In genomic region chr19:47421244-47421786, GRCh38 we compare ENCODE assay signal across 22 cellular contexts. TPM values are rescaled to one million over a fixed set of nuclear protein-coding genes. Genes with fewer than 3 reads are reported as not detected.
DNase-seq lines count a peak whose midpoint lies in the region; ATAC-seq, FAIRE-seq and TF ChIP-seq lines count a peak whose summit lies in the region.
"Had no signal": no experiment of that assay in that cellular context is flagged by ENCODE, and none has a peak within 500 bp of the region (broad histone marks: within the 10 kb centered on the region; RNA-seq: fewer than 3 reads in every experiment).

No MANE protein-coding gene starts in this region.

- TF ChIP-seq POLR2A in A549 (IDR thresholded peaks at IDR 0.05; ENCODE audit: low read length), result no peak
- no peak for TF ChIP-seq POLR2A in gastroesophageal sphincter (IDR thresholded peaks at IDR 0.05)

- 60% methylated on average over 16 of the region's 16 CpGs for WGBS in A549 (ENCODE audit: missing lambda C conversion rate)
- 27 to 67% methylated on average over 1 to 4 of the region's 16 CpGs for WGBS in gastroesophageal sphincter (ENCODE audit: low coverage in 1 of 2), 2 donors

- H3K27ac Mint-ChIP-seq in endothelial cell (ENCODE audit: unreplicated experiment) (no peak overlapping the region), neural crest cell (ENCODE audit: unreplicated experiment) (peak overlapping the region; percentile 73), Caco-2 (ENCODE audit: unreplicated experiment) (no peak overlapping the region)
- H3K27ac Mint-ChIP-seq: activated CD4-positive, alpha-beta T cell treated with anti-CD3 and anti-CD28 coated beads for 36 hours; dendritic cell treated with granulocyte-macrophage colony-stimulating factor and Interleukin-4, amounts not matched to agents 40 ng/mL and 50 ng/mL, for 4 days; HFFc6 had no signal

- H3K4me1 Mint-ChIP-seq in endothelial cell (ENCODE audit: unreplicated experiment), result peaks cover 19% of the 10 kb centered on the region
- peaks cover 57% of the 10 kb centered on the region for H3K4me1 Mint-ChIP-seq in neural crest cell
- peaks cover 30% of the 10 kb centered on the region for H3K4me1 Mint-ChIP-seq in Caco-2 (ENCODE audit: low read depth, unreplicated experiment)

- intact Hi-C loops in Caco-2 (cut with micrococcal nuclease; ENCODE audit: unreplicated experiment), result loop anchor here (10.0 kb wide), 1 partner anchor 77 kb away; the partner anchor contains the start of gene DHX34

- no peak for FAIRE-seq in A549 (lab: Jason Lieb, UNC)
- FAIRE-seq: bronchial epithelial cell, frontal cortex had no signal

- DNase-seq in A549 (ENCODE audit: low read depth in 1 of 2, low spot score in 1 of 2) (no peak), endothelial cell (ENCODE audit: low spot score) (no peak), neural crest cell (ENCODE audit: low read depth, low spot score) (no peak), middle frontal gyrus (ENCODE audit: extremely low spot score, low spot score) (no peak), Caco-2 (no peak)
- DNase-seq: DMS153; HFFc6; left lung; NCI-H1092; stimulated activated CD4-positive, alpha-beta T cell treated with anti-CD3 and anti-CD28 coated beads, Interleukin-4, amount 100 ng/mL, for 1 hour; stomach had no signal

- POLR2A ChIA-PET in A549 (lab: Yijun Ruan, JAX) (no interaction called here), HEK293 (lab: Yijun Ruan, JAX) (interaction anchor here (1.6 kb wide), 1 partner anchor 73 kb away, joined by 4 read pairs; the partner anchor contains the start of gene DHX34), Caco-2 (lab: Charles Lee) (no interaction called here)

- TF ChIP-seq CTCF in A549 (IDR thresholded peaks at IDR 0.05) (no peak), HEK293 (tag by site-specific recombination; IDR thresholded peaks at IDR 0.05) (no peak), endothelial cell (IDR thresholded peaks at IDR 0.05; ENCODE audit: unreplicated experiment) (no peak), neural crest cell (conservative IDR thresholded peaks at IDR 0.05) (no peak), gastroesophageal sphincter (IDR thresholded peaks at IDR 0.05) (no peak), Caco-2 (IDR thresholded peaks at IDR 0.05; ENCODE audit: insufficient read depth in 1 of 2, low read depth in 1 of 2, low read length in 1 of 2, severe bottlenecking in 1 of 2, unreplicated experiment in 1 of 2) (no peak)

- BruUV-seq in Caco-2 (replicated peaks; lab: Mats Ljungman, UMichigan), result no TSS peak

- H3K9me3 Mint-ChIP-seq in endothelial cell (ENCODE audit: unreplicated experiment), result no peaks in the 10 kb centered on the region
- H3K9me3 Mint-ChIP-seq in neural crest cell, result no peaks in the 10 kb centered on the region
- no peaks in the 10 kb centered on the region for H3K9me3 Mint-ChIP-seq in Caco-2 (ENCODE audit: unreplicated experiment)
- H3K9me3 Mint-ChIP-seq: dendritic cell treated with granulocyte-macrophage colony-stimulating factor and Interleukin-4, amounts not matched to agents 40 ng/mL and 50 ng/mL, for 4 days; HFFc6 had no signal

- TF ChIP-seq EP300 in A549 (IDR thresholded peaks at IDR 0.05) (no peak), gastroesophageal sphincter (IDR thresholded peaks at IDR 0.05) (no peak)

- H3K36me3 Mint-ChIP-seq in endothelial cell (ENCODE audit: low read depth, unreplicated experiment) (peaks cover 12% of the 10 kb centered on the region), neural crest cell (ENCODE audit: low read depth) (no peaks in the 10 kb centered on the region), Caco-2 (ENCODE audit: insufficient read depth, unreplicated experiment) (peaks cover 5% of the 10 kb centered on the region)

- ATAC-seq in A549 (no peak), gastroesophageal sphincter (no peak), HG03354 (IDR thresholded peaks at IDR 0.05; ENCODE audit: poor library complexity, severe bottlenecking, unreplicated experiment) (no peak)
- ATAC-seq: left lung had no signal

- CTCF ChIA-PET in A549 (lab: Yijun Ruan, JAX), result interaction anchor here (1.5 kb wide), 1 partner anchor 12 kb away, joined by 5 read pairs; no protein-coding TSS in a partner anchor
- CTCF ChIA-PET in HEK293 (lab: Yijun Ruan, JAX), result interaction anchor here (1.5 kb wide), 1 partner anchor 72 kb away, joined by 7 read pairs; the partner anchor contains the start of gene DHX34
- CTCF ChIA-PET in Caco-2 (lab: Charles Lee), result no interaction called here

- no peak for TF ChIP-seq RAD21 in A549 (conservative IDR thresholded peaks at IDR 0.05 in 1 of 2, IDR thresholded peaks at IDR 0.05 in 1 of 2)

- H3K4me1 ChIP-seq in A549 (peaks cover 46% of the 10 kb centered on the region), HEK293 (ENCODE audit: control insufficient read depth, insufficient read depth, low read length) (peaks cover 9% of the 10 kb centered on the region), gastroesophageal sphincter (peaks cover 0 to 41% (median 8%) of the 10 kb centered on the region in 3 donors), Caco-2 (no peaks in the 10 kb centered on the region)

- peaks cover 44% of the 10 kb centered on the region for H3K27me3 Mint-ChIP-seq in endothelial cell (ENCODE audit: unreplicated experiment)
- H3K27me3 Mint-ChIP-seq in neural crest cell (ENCODE audit: low read depth), result peaks cover 26% of the 10 kb centered on the region
- peaks cover 33% of the 10 kb centered on the region for H3K27me3 Mint-ChIP-seq in Caco-2 (ENCODE audit: insufficient read depth, unreplicated experiment)

- H3K9me3 ChIP-seq in A549 (no peaks in the 10 kb centered on the region), HEK293 (ENCODE audit: control insufficient read depth, insufficient read depth, low read depth, low read length) (no peaks in the 10 kb centered on the region), gastroesophageal sphincter (no peaks in the 10 kb centered on the region), Caco-2 (no peaks in the 10 kb centered on the region)
- H3K9me3 ChIP-seq: left lung, stomach, upper lobe of left lung had no signal

- no peak overlapping the region for H3K4me3 ChIP-seq in A549
- no peak overlapping the region for H3K4me3 ChIP-seq in HEK293 (ENCODE audit: low read depth, low read length)
- no peak overlapping the region for H3K4me3 ChIP-seq in gastroesophageal sphincter
- H3K4me3 ChIP-seq in Caco-2 (ENCODE audit: low read depth, low read length), result no peak overlapping the region
- H3K4me3 ChIP-seq: left lung, skin epidermis, stomach, upper lobe of left lung had no signal

- peak overlapping the region; percentile 61 for H3K4me2 ChIP-seq in A549

- H3K36me3 ChIP-seq in HEK293 (ENCODE audit: control insufficient read depth in 2 of 2, insufficient read depth in 1 of 2, low read length in 2 of 2), result no peaks in the 10 kb centered on the region
- H3K36me3 ChIP-seq in gastroesophageal sphincter, result no peaks in the 10 kb centered on the region
- no peaks in the 10 kb centered on the region for H3K36me3 ChIP-seq in Caco-2 (ENCODE audit: control insufficient read depth, insufficient read depth, low read length)
- H3K36me3 ChIP-seq: left lung, stomach, upper lobe of left lung had no signal

- peak overlapping the region; percentile 74 for H3K4me3 Mint-ChIP-seq in endothelial cell (ENCODE audit: unreplicated experiment)
- H3K4me3 Mint-ChIP-seq in neural crest cell, result peak overlapping the region; percentile 84
- no peak overlapping the region for H3K4me3 Mint-ChIP-seq in Caco-2 (ENCODE audit: unreplicated experiment)
- H3K4me3 Mint-ChIP-seq: activated CD4-positive, alpha-beta T cell treated with anti-CD3 and anti-CD28 coated beads for 36 hours; dendritic cell treated with granulocyte-macrophage colony-stimulating factor and Interleukin-4, amounts not matched to agents 40 ng/mL and 50 ng/mL, for 4 days had no signal

- no peak overlapping the region; a peak in 1 of 6 replicates for H3K27ac ChIP-seq in A549
- H3K27ac ChIP-seq in HEK293 (ENCODE audit: extremely low read depth, low read depth, low read length), result no peak overlapping the region
- H3K27ac ChIP-seq in gastroesophageal sphincter, result no peak overlapping the region
- H3K27ac ChIP-seq: left lung, skin epidermis, stomach, upper lobe of left lung had no signal

- H3K27me3 ChIP-seq in gastroesophageal sphincter (peaks cover 94% of the 10 kb centered on the region), Caco-2 (replicated peaks; ENCODE audit: control insufficient read depth, insufficient read depth, low read length) (peaks cover 8% of the 10 kb centered on the region)

TF ChIP-seq in A549, 52 proteins besides CTCF, POLR2A, EP300 and RAD21 (continues in another document):
- TF ChIP-seq CHD2 (IDR thresholded peaks at IDR 0.05; ENCODE audit: low read length, partially characterized antibody), result no peak

TF ChIP-seq in HEK293, 187 proteins besides CTCF, POLR2A, EP300 and RAD21 (continues in another document):
- TF ChIP-seq ZEB2 (tag by site-specific recombination; IDR thresholded peaks at IDR 0.05) (no peak), ZFP69B (tag by site-specific recombination; IDR thresholded peaks at IDR 0.05) (0 out of 2 replicates have a peak, but pooled peaks have one; percentile 21)

RNA-seq across cellular contexts. Expression of gene MEIS3, which starts 2.0 kb away (rescaled TPM):
- 16.5 and 19.2 TPM in 2 replicates for polyA plus RNA-seq in A549 (2011; rRNA removed)
- 18.7 and 23.4 TPM in 2 replicates for polyA plus RNA-seq in A549 (2012; cell fraction: cytosol; rRNA removed)
- 44.0 and 54.8 TPM in 2 replicates for polyA plus RNA-seq in A549 (2012; cell fraction: nucleus; rRNA removed)
- polyA plus RNA-seq in A549 (2017; fragmentation: RNase III; extraction: RNeasy Plus Mini Kit Qiagen cat#74134 plus additional on column Dnase treatment), result 21.8 to 31.4 TPM (median 27.1 TPM) in 3 replicates
- polyA minus RNA-seq in A549 (2011; rRNA and poly(A)+ RNA removed), result 26.1 and 39.1 TPM in 2 replicates
- total RNA-seq in endothelial cell (ENCODE audit: unreplicated experiment), result 2.7 TPM
- 99.9 and 109 TPM in 2 replicates for total RNA-seq in neural crest cell
- 10 to 100 TPM; 23.5 to 37.2 (median 30.3) TPM for total RNA-seq in gastroesophageal sphincter
- 16.2 and 16.8 TPM in 2 replicates for total RNA-seq in Caco-2 (2022)
- polyA plus RNA-seq: CD14-positive monocyte had no signal

RNA-seq across cellular contexts. Expression of gene SLC8A2, which starts 50.4 kb away (rescaled TPM):
- 0.12 and 0.35 TPM in 2 replicates for polyA plus RNA-seq in A549 (2011; rRNA removed)
- 0.09 and 0.23 TPM in 2 replicates for polyA plus RNA-seq in A549 (2012; cell fraction: cytosol; rRNA removed)
- polyA plus RNA-seq in A549 (2012; cell fraction: nucleus; rRNA removed), result 0.23 and 0.70 TPM in 2 replicates
- polyA plus RNA-seq in A549 (2017; fragmentation: RNase III; extraction: RNeasy Plus Mini Kit Qiagen cat#74134 plus additional on column Dnase treatment), result 0.15 to 0.30 TPM (median 0.17 TPM) in 3 replicates
- 1.8 and 2.3 TPM in 2 replicates for polyA minus RNA-seq in A549 (2011; rRNA and poly(A)+ RNA removed)
- 0.80 TPM for total RNA-seq in endothelial cell (ENCODE audit: unreplicated experiment)
- 0.61 and 0.70 TPM in 2 replicates for total RNA-seq in neural crest cell
- total RNA-seq in gastroesophageal sphincter, result 10 to 100 TPM in 1 of 4 donors, 1 to 10 TPM in 3; 6.5 to 19.9 (median 9.5) TPM
- 1.2 and 1.3 TPM in 2 replicates for total RNA-seq in Caco-2 (2022)
- total RNA-seq: epithelial cell of proximal tubule, HFFc6 had no signal
- polyA plus RNA-seq: CD14-positive monocyte had no signal
